ENCODE assay signal across 8 cellular contexts in genomic region chr22:38870791-38871359, GRCh38. TPM values are rescaled to one million over a fixed set of nuclear protein-coding genes. Genes with fewer than 3 reads are reported as not detected.
DNase-seq lines count a peak whose midpoint lies in the region; ATAC-seq, FAIRE-seq and TF ChIP-seq lines count a peak whose summit lies in the region.

No MANE protein-coding gene starts in this region.

- peak overlapping the region; percentile 83 for H3K9ac ChIP-seq in astrocyte (ENCODE audit: low read length)

- no peak overlapping the region for H3K27ac ChIP-seq in astrocyte (ENCODE audit: low read depth, low read length)
- peak overlapping the region; percentile 39 to 63 (median 43) for H3K27ac ChIP-seq in right lobe of liver
- H3K27ac ChIP-seq in thyroid gland, result peak overlapping the region; percentile 76 to 97 (median 79)

- H3K36me3 ChIP-seq in astrocyte (ENCODE audit: insufficient read depth, low read length) (no peaks in the 10 kb centered on the region), right lobe of liver (peaks cover 0 to 4% (median 0%) of the 10 kb centered on the region in 4 donors), thyroid gland (peaks cover 10 to 12% of the 10 kb centered on the region in 2 donors)

- H3K4me1 Mint-ChIP-seq in activated CD4-positive, alpha-beta T cell treated with anti-CD3 and anti-CD28 coated beads for 36 hours, result peaks cover 55% of the 10 kb centered on the region
- H3K4me1 Mint-ChIP-seq in astrocyte (ENCODE audit: low read depth, unreplicated experiment), result peaks cover 9% of the 10 kb centered on the region

- CTCF ChIA-PET in activated CD4-positive, alpha-beta T cell treated with anti-CD3 and anti-CD28 coated beads for 36 hours (lab: Charles Lee), result interaction anchor here (0.5 to 4.5 kb wide), 25 partner anchors 7 to 280 kb away, joined by 3 to 86 read pairs (median 7); partner anchors contain the start of genes APOBEC3A, NPTXR and SUN2

- peaks cover 28% of the 10 kb centered on the region for H3K79me2 ChIP-seq in astrocyte (ENCODE audit: insufficient read depth, low read length)

- H3K9me3 ChIP-seq in astrocyte (ENCODE audit: insufficient read depth, low read depth, low read length) (no peaks in the 10 kb centered on the region), right lobe of liver (no peaks in the 10 kb centered on the region), thyroid gland (no peaks in the 10 kb centered on the region)

- WGBS in right lobe of liver (ENCODE audit: insufficient coverage, low coverage, low lambda C conversion rate, missing lambda C conversion rate), result 30% methylated on average over 2 of the region's 2 CpGs
- WGBS in thyroid gland, 2 donors, result 28 to 36% methylated on average over 2 of the region's 2 CpGs

- TF ChIP-seq POLR2A in right lobe of liver (IDR thresholded peaks at IDR 0.05) (no peak), thyroid gland (IDR thresholded peaks at IDR 0.05) (no peak)

- peaks cover 43% of the 10 kb centered on the region for H4K20me1 ChIP-seq in astrocyte (ENCODE audit: insufficient read depth, low read length)

- H3K9me3 Mint-ChIP-seq in activated CD4-positive, alpha-beta T cell treated with anti-CD3 and anti-CD28 coated beads for 36 hours (ENCODE audit: low read depth), result no peaks in the 10 kb centered on the region
- H3K9me3 Mint-ChIP-seq in astrocyte (ENCODE audit: unreplicated experiment), result no peaks in the 10 kb centered on the region

- POLR2A ChIA-PET in activated CD4-positive, alpha-beta T cell treated with anti-CD3 and anti-CD28 coated beads for 36 hours (lab: Charles Lee), result interaction anchor here (1.1 to 2.7 kb wide), 2 partner anchors 279 to 448 kb away, joined by 3 to 10 read pairs; partner anchors contain the start of gene RPL3

- H3K4me3 Mint-ChIP-seq in activated CD4-positive, alpha-beta T cell treated with anti-CD3 and anti-CD28 coated beads for 36 hours, result peak overlapping the region; percentile 93
- peak overlapping the region; percentile 91 for H3K4me3 Mint-ChIP-seq in astrocyte (ENCODE audit: unreplicated experiment)

- no peak for FAIRE-seq in astrocyte (lab: Jason Lieb, UNC)

- peaks cover 14% of the 10 kb centered on the region for H3K27me3 ChIP-seq in astrocyte (ENCODE audit: insufficient read depth, low read length)
- H3K27me3 ChIP-seq in right lobe of liver, result no peaks in the 10 kb centered on the region
- H3K27me3 ChIP-seq in thyroid gland, result no peaks in the 10 kb centered on the region

- H3K4me1 ChIP-seq in astrocyte (ENCODE audit: insufficient read depth, low read length), result peaks cover 10% of the 10 kb centered on the region
- peaks cover 0 to 21% (median 0%) of the 10 kb centered on the region in 4 donors for H3K4me1 ChIP-seq in right lobe of liver
- H3K4me1 ChIP-seq in thyroid gland, result peaks cover 17 to 45% of the 10 kb centered on the region in 2 donors

- H3K27ac Mint-ChIP-seq in activated CD4-positive, alpha-beta T cell treated with anti-CD3 and anti-CD28 coated beads for 36 hours, result peak overlapping the region; percentile 94
- H3K27ac Mint-ChIP-seq in astrocyte (ENCODE audit: unreplicated experiment), result peak overlapping the region; percentile 69

- intact Hi-C loops in activated CD4-positive, alpha-beta T cell treated with anti-CD3 and anti-CD28 coated beads for 36 hours (cut with DNase I, micrococcal nuclease), result loop anchor here (1.0 to 5.0 kb wide), 9 partner anchors 102 to 474 kb away; partner anchors contain the start of genes APOBEC3C (in 1 of the 2), APOBEC3G (in 1 of the 2), CBX7 (in 1 of the 2) and RPL3 (in 1 of the 2)
- intact Hi-C loops in right lobe of liver (cut with DNase I), result no loop called here
- intact Hi-C loops in thyroid gland (cut with DNase I), result no loop called here

- H3K27me3 Mint-ChIP-seq in activated CD4-positive, alpha-beta T cell treated with anti-CD3 and anti-CD28 coated beads for 36 hours, result no peaks in the 10 kb centered on the region
- no peaks in the 10 kb centered on the region for H3K27me3 Mint-ChIP-seq in astrocyte (ENCODE audit: low read depth, unreplicated experiment)

- peak overlapping the region; percentile 76 for H3K4me3 ChIP-seq in astrocyte (ENCODE audit: insufficient read depth, low read depth, low read length)
- H3K4me3 ChIP-seq in right lobe of liver, result peak overlapping the region; percentile 70 to 82 (median 71)
- peak overlapping the region; percentile 63 to 89 (median 63) for H3K4me3 ChIP-seq in thyroid gland (replicated peaks in 1 of 3)

- H3K36me3 Mint-ChIP-seq in activated CD4-positive, alpha-beta T cell treated with anti-CD3 and anti-CD28 coated beads for 36 hours (ENCODE audit: low read depth), result peaks cover 40% of the 10 kb centered on the region
- peaks cover 2% of the 10 kb centered on the region for H3K36me3 Mint-ChIP-seq in astrocyte (ENCODE audit: low read depth, unreplicated experiment)

- DNase-seq in activated CD4-positive, alpha-beta T cell treated with anti-CD3 and anti-CD28 coated beads for 36 hours, result no peak
- no peak for DNase-seq in activated CD4-positive, alpha-beta T cell treated with anti-CD3 and anti-CD28 coated beads for 48 hours
- DNase-seq in astrocyte (ENCODE audit: low read depth) (no peak), right lobe of liver (peak in 1 of 3 donors; percentile 44), thyroid gland (no peak), COR-L47 (lab: John Stamatoyannopoulos, UW) (no peak)
- DNase-seq in stimulated activated CD8-positive, alpha-beta memory T cell treated with anti-CD3 and anti-CD28 coated beads, Interleukin-4, amount 100 ng/mL, for 48 hours, result no peak

- no peak overlapping the region for H2AFZ ChIP-seq in astrocyte (ENCODE audit: low read depth, low read length)

- peak overlapping the region; percentile 98 for H3K4me2 ChIP-seq in astrocyte (ENCODE audit: low read length)

- no peak for TF ChIP-seq CTCF in astrocyte (IDR thresholded peaks at IDR 0.05; ENCODE audit: insufficient read depth, low read depth, low read length)
- TF ChIP-seq CTCF in right lobe of liver (IDR thresholded peaks at IDR 0.05), result no peak
- TF ChIP-seq CTCF in thyroid gland (IDR thresholded peaks at IDR 0.05), result no peak

- no peak for ATAC-seq in activated CD4-positive, alpha-beta T cell treated with anti-CD3 and anti-CD28 coated beads for 36 hours
- ATAC-seq in right lobe of liver (no peak), HG02571 (IDR thresholded peaks at IDR 0.05; ENCODE audit: unreplicated experiment) (no peak)

RNA-seq across cellular contexts. Expression of gene CBX6, which starts 1.1 kb away (rescaled TPM):
- 100 to 1,000 TPM in 1 of 2 experiments, 10 to 100 TPM in 1; 96.1 to 112 TPM for total RNA-seq in activated CD4-positive, alpha-beta T cell treated with anti-CD3 and anti-CD28 coated beads for 36 hours
- total RNA-seq in astrocyte, result 34.9 and 38.9 TPM in 2 replicates
- 10 to 100 TPM in 4 of 6 experiments, 1 to 10 TPM in 2; 7.8 to 22.5 (median 12.1) TPM for total RNA-seq in right lobe of liver
- total RNA-seq in thyroid gland, result 100 to 1,000 TPM in 2 of 4 donors, 10 to 100 TPM in 2; 47.2 to 118 (median 85.0) TPM

RNA-seq across cellular contexts. Expression of gene NPTXR, which starts 27.0 kb away (rescaled TPM):
- 1 to 10 TPM; 1.3 to 1.4 TPM for total RNA-seq in activated CD4-positive, alpha-beta T cell treated with anti-CD3 and anti-CD28 coated beads for 36 hours
- total RNA-seq in astrocyte, result 5.1 and 5.4 TPM in 2 replicates
- under 1 TPM; 0.18 to 0.68 (median 0.28) TPM for total RNA-seq in right lobe of liver
- total RNA-seq in thyroid gland, result 1 to 10 TPM; 3.6 to 8.7 (median 4.4) TPM

Comparison
In these comparisons a context has a peak if more than half of its experiments do, and no peak if none do; other contexts are left out.
1. intact Hi-C loops: an anchor here in activated CD4-positive, alpha-beta T cell treated with anti-CD3 and anti-CD28 coated beads for 36 hours (1.0 to 5.0 kb wide); none called in right lobe of liver and thyroid gland.